8 cellular contexts compared by ENCODE assay signal in the genomic region with DNA sequence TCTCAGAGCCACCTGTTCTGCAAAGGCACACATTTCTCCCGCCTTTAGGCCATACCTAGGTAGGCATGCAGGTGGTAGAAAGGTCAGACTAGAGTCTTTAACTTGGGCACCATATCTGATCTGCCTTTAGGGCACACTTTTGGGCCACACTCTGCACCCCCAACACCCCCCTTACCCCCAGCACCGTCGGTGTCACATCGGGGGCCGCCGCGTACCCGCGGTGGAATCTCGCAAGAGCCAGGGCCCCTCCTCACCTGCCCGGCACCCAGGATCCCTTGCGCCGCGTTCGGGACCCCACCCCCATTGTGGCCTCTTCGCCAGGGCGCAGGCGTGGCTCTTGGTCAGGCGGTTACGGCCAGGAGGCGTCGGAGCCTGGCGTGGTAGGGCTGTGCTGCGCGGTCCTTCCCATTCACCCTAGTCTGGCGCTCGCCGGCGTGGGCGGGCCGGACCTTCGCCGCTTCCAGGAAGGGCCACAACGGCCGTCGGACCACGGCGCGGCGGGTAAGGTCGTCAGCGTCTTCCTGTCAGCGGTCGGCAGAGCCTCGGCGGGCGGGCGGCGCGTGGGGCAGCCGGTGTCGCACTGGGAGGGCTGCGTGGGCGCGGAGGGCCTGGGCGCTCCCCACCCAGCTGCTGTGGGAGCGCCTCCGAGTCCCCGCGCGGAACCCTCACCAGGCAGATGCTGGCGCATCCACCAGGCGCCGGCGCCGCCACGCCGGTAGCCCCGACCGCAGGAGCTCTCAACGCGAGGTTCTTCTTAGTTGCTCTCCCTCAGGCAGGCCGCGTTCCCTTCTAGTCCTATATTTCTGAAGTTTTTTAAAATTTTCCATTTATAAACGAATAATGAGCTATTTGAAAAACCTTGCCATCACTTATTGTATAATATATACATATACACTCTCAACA. TPM values are rescaled to one million over a fixed set of nuclear protein-coding genes. Genes with fewer than 3 reads are reported as not detected.
DNase-seq lines count a peak whose midpoint lies in the region; ATAC-seq, FAIRE-seq and TF ChIP-seq lines count a peak whose summit lies in the region.

A gene (plus strand): TSS at position 341 of the 903 bp plus-strand sequence. CDS start 23,028 bp downstream, outside the sequence.

- TF ChIP-seq CTCF in BJ (IDR thresholded peaks at IDR 0.05; ENCODE audit: insufficient read depth, low read depth, low read length) = no peak
- TF ChIP-seq CTCF in HepG2 (CRISPR knock-in tag; IDR thresholded peaks at IDR 0.05) = peak; percentile 39

- H4K20me1 ChIP-seq in HepG2 (ENCODE audit: insufficient read depth, low read length) = no peaks in the 10 kb centered on the region

- H3K27me3 ChIP-seq in BJ (ENCODE audit: control insufficient read depth, insufficient read depth, low read length) (no peaks in the 10 kb centered on the region), MG63 (no peaks in the 10 kb centered on the region), HepG2 (ENCODE audit: control insufficient read depth in 1 of 2, insufficient read depth in 2 of 2, low read length in 2 of 2) (no peaks in the 10 kb centered on the region)

- H3K4me3 ChIP-seq in BJ (ENCODE audit: low read depth, low read length) (peak within 1 kb of the TSS; percentile 60), MG63 (peak within 1 kb of the TSS; percentile 65), SK-N-MC (peak within 1 kb of the TSS; percentile 60), HepG2 (replicated peaks in 1 of 3; ENCODE audit: insufficient read depth in 1 of 3, low read depth in 2 of 3, low read length in 3 of 3) (peak within 1 kb of the TSS; percentile 61 to 78 (median 75))

- WGBS in HepG2 (ENCODE audit: low lambda C conversion rate) = 0% methylated on average over 13 of the region's 75 CpGs

- peak within 1 kb of the TSS; percentile 20 for H2AFZ ChIP-seq in HepG2 (ENCODE audit: low read length)

- TF ChIP-seq POLR2A in GM18951 (IDR thresholded peaks at IDR 0.05; ENCODE audit: extremely low read depth, insufficient read depth, insufficient read length) = peak; percentile 30
- peak; percentile 54 to 90; a peak in 3 of 4 replicates for TF ChIP-seq POLR2A in HepG2 (IDR thresholded peaks at IDR 0.05; ENCODE audit: insufficient read depth in 1 of 2, low read depth in 2 of 2, low read length in 2 of 2)

- no TSS peak for BruUV-seq in HepG2 (replicated peaks; lab: Mats Ljungman, UMichigan)

- FAIRE-seq in HepG2 (lab: Jason Lieb, UNC) = no peak

- peak; percentile 17 for DNase-seq in BJ (ENCODE audit: low read depth)
- peak; percentile 94 for DNase-seq in MG63
- DNase-seq in SK-N-MC (ENCODE audit: low read depth, low spot score) = no peak
- DNase-seq in dermis microvascular lymphatic vessel endothelial cell (ENCODE audit: low read depth in 2 of 2) = peak; percentile 35 to 69
- DNase-seq in HepG2 (ENCODE audit: low spot score) = peak; percentile 71
- DNase-seq in stimulated activated naive CD8-positive, alpha-beta T cell treated with anti-CD3 and anti-CD28 coated beads, Interleukin-15, amount 100 ng/mL, for 72 hours = peak; percentile 16 to 27

- TF ChIP-seq EP300 in HepG2 (IDR thresholded peaks at IDR 0.05; ENCODE audit: low read depth in 2 of 2, low read length in 2 of 2) (no peak), HepG2 (CRISPR knock-in tag; IDR thresholded peaks at IDR 0.05; ENCODE audit: borderline replicate concordance) (no peak)

- H3K27ac ChIP-seq in SK-N-MC (no peak within 1 kb of the TSS), HepG2 (ENCODE audit: extremely low read length, insufficient read depth, low read length) (peak within 1 kb of the TSS; percentile 70)

- TF ChIP-seq RAD21 in HepG2 (CRISPR knock-in tag; IDR thresholded peaks at IDR 0.05) = no peak; the same call in 1 of the 2 replicates

- ATAC-seq in HepG2 (peak; percentile 100), HG02588 (IDR thresholded peaks at IDR 0.05; ENCODE audit: unreplicated experiment) (no peak)
- peak; percentile 79 for ATAC-seq in stimulated activated naive CD8-positive, alpha-beta T cell treated with anti-CD3 and anti-CD28 coated beads, Interleukin-15, amount 100 ng/mL, for 72 hours

- peaks cover 28% of the 10 kb centered on the region for H3K27me3 Mint-ChIP-seq in stimulated activated naive CD8-positive, alpha-beta T cell treated with anti-CD3 and anti-CD28 coated beads, Interleukin-15, amount 100 ng/mL, for 72 hours

- H3K4me2 ChIP-seq in HepG2 (ENCODE audit: low read depth, low read length) = peak within 1 kb of the TSS; percentile 80

- CTCF ChIA-PET in BJ (lab: Yijun Ruan, JAX) (interaction anchor here (0.7 to 0.8 kb wide), 2 partner anchors 29 to 270 kb away, joined by 3 read pairs; no protein-coding TSS in a partner anchor), HepG2 (lab: Yijun Ruan, JAX; ENCODE audit: low intra/inter-chr PET ratio, low total read pairs) (no interaction called here)

- intact Hi-C loops in HepG2 (cut with micrococcal nuclease; ENCODE audit: unreplicated experiment) = loop anchor here (2.0 to 5.0 kb wide), 2 partner anchors 17 to 812 kb away; no protein-coding TSS in a partner anchor

- H3K4me3 Mint-ChIP-seq in stimulated activated naive CD8-positive, alpha-beta T cell treated with anti-CD3 and anti-CD28 coated beads, Interleukin-15, amount 100 ng/mL, for 72 hours = peak within 1 kb of the TSS; percentile 53 to 78

- H3K9ac ChIP-seq in SK-N-MC (ENCODE audit: insufficient read length) (no peak within 1 kb of the TSS), HepG2 (ENCODE audit: insufficient read depth, low read depth, low read length) (peak within 1 kb of the TSS; percentile 78)

- H3K9me3 ChIP-seq in MG63 = peaks cover 19% of the 10 kb centered on the region
- H3K9me3 ChIP-seq in SK-N-MC (ENCODE audit: low read depth, low read length) = 0 out of 2 replicates have a peak, but pooled peaks cover 11% of the 10 kb centered on the region
- H3K9me3 ChIP-seq in HepG2 (ENCODE audit: low read length) = peaks cover 27% of the 10 kb centered on the region

- peaks cover 6% of the 10 kb centered on the region for H3K4me1 Mint-ChIP-seq in stimulated activated naive CD8-positive, alpha-beta T cell treated with anti-CD3 and anti-CD28 coated beads, Interleukin-15, amount 100 ng/mL, for 72 hours

- peak within 1 kb of the TSS in 1 of 2 donors; percentile 19 for H3K27ac Mint-ChIP-seq in stimulated activated naive CD8-positive, alpha-beta T cell treated with anti-CD3 and anti-CD28 coated beads, Interleukin-15, amount 100 ng/mL, for 72 hours

- peaks cover 13 to 30% of the 10 kb centered on the region in 2 donors for H3K9me3 Mint-ChIP-seq in stimulated activated naive CD8-positive, alpha-beta T cell treated with anti-CD3 and anti-CD28 coated beads, Interleukin-15, amount 100 ng/mL, for 72 hours

- POLR2A ChIA-PET in BJ (lab: Charles Lee) (no interaction called here), HepG2 (lab: Yijun Ruan, JAX) (interaction anchor here (1.1 to 1.5 kb wide), 2 partner anchors 10 to 16 kb away, joined by 4 to 11 read pairs; no protein-coding TSS in a partner anchor)

- H3K36me3 ChIP-seq in BJ (ENCODE audit: control insufficient read depth, insufficient read depth, low read length) (no peaks in the 10 kb centered on the region), MG63 (no peaks in the 10 kb centered on the region), SK-N-MC (ENCODE audit: insufficient read depth, low read length) (no peaks in the 10 kb centered on the region), HepG2 (replicated peaks in 1 of 2; ENCODE audit: control insufficient read depth in 1 of 2, insufficient read depth in 2 of 2, low read length in 2 of 2) (no peaks in the 10 kb centered on the region)

- 0 out of 2 replicates have a peak, but pooled peaks cover 4% of the 10 kb centered on the region for H3K4me1 ChIP-seq in HepG2 (ENCODE audit: insufficient read depth, low read length)

- H3K79me2 ChIP-seq in HepG2 (ENCODE audit: insufficient read depth, low read length) = peaks cover 14% of the 10 kb centered on the region

- in situ Hi-C loops in GM18951 (cut with MboI; ENCODE audit: low sequenced_read_pairs, unreplicated experiment) = no loop called here
- in situ Hi-C loops in HepG2 (cut with HindIII; ENCODE audit: extremely low pct_ligation_motif_present, low pct_unique_long_range_greater_than_20kb) = loop anchor here (10.0 kb wide), 2 partner anchors 285 to 415 kb away; no protein-coding TSS in a partner anchor

TF ChIP-seq in HepG2, 621 proteins besides CTCF, POLR2A, EP300 and RAD21 (continues in another document):
- TF ChIP-seq ZBTB8A (CRISPR knock-in tag; IDR thresholded peaks at IDR 0.05; ENCODE audit: borderline replicate concordance, low read depth) (0 out of 2 replicates have a peak, but pooled peaks have one; percentile 28), ZSCAN12 (CRISPR knock-in tag; IDR thresholded peaks at IDR 0.05) (peak; percentile 83; the same call in 1 of the 2 replicates)

RNA-seq across cellular contexts. Expression of the gene that starts here (rescaled TPM):
- polyA plus RNA-seq in BJ (2011; rRNA removed) = 1.6 and 4.1 TPM in 2 replicates
- polyA minus RNA-seq in BJ (2011; rRNA and poly(A)+ RNA removed) = 0.51 and 0.62 TPM in 2 replicates
- 40.5 and 41.6 TPM in 2 replicates for total RNA-seq in MG63 (2014; rRNA removed; shearing (Covaris generic); ENCODE audit: low replicate concordance)
- total RNA-seq in dermis microvascular lymphatic vessel endothelial cell = 3.7 and 4.6 TPM in 2 replicates
- 19.0 and 27.5 TPM in 2 replicates for total RNA-seq in HepG2 (2016; rRNA removed; fragmentation: Illumina TruSeq; extraction: Trizol)
- 89.8 and 97.8 TPM in 2 replicates for total RNA-seq in HepG2 (2016; cell fraction: cytosol; rRNA removed; fragmentation: Illumina TruSeq; extraction: Trizol; ENCODE audit: low read depth)
- 20.4 and 26.4 TPM in 2 replicates for total RNA-seq in HepG2 (2016; cell fraction: insoluble cytoplasmic fraction; rRNA removed; fragmentation: Illumina TruSeq; extraction: Trizol)
- 57.2 and 72.0 TPM in 2 replicates for total RNA-seq in HepG2 (2016; cell fraction: membrane; rRNA removed; fragmentation: Illumina TruSeq; extraction: Trizol)
- 54.9 and 56.5 TPM in 2 replicates for total RNA-seq in HepG2 (2016; cell fraction: nucleus; rRNA removed; fragmentation: Illumina TruSeq; extraction: Trizol)
- polyA plus RNA-seq in HepG2 (2011; rRNA removed) = 4.5 and 5.8 TPM in 2 replicates
- 1.4 and 2.3 TPM in 2 replicates for polyA plus RNA-seq in HepG2 (2011; cell fraction: cytosol; rRNA removed)
- 6.6 and 9.8 TPM in 2 replicates for polyA plus RNA-seq in HepG2 (2011; cell fraction: nucleus; rRNA removed)
- polyA plus RNA-seq in HepG2 (2012) = 6.8 and 8.4 TPM in 2 replicates
- polyA plus RNA-seq in HepG2 (2016; cell fraction: cytosol; fragmentation: Illumina TruSeq; extraction: Trizol; ENCODE audit: low read depth) = 1.5 and 2.7 TPM in 2 replicates
- 10.6 and 11.2 TPM in 2 replicates for polyA plus RNA-seq in HepG2 (2016; cell fraction: insoluble cytoplasmic fraction; fragmentation: Illumina TruSeq; extraction: Trizol; ENCODE audit: low read depth)
- polyA plus RNA-seq in HepG2 (2016; cell fraction: membrane; fragmentation: Illumina TruSeq; extraction: Trizol; ENCODE audit: low read depth) = 2.6 TPM in 2 replicates
- 21.1 and 25.8 TPM in 2 replicates for polyA plus RNA-seq in HepG2 (2016; cell fraction: nucleus; fragmentation: Illumina TruSeq; extraction: Trizol; ENCODE audit: insufficient read depth, low read depth)
- 1.7 and 12.5 TPM in 2 replicates for polyA minus RNA-seq in HepG2 (2011; rRNA and poly(A)+ RNA removed; ENCODE audit: low replicate concordance)
- 7.6 and 8.9 TPM in 2 replicates for polyA minus RNA-seq in HepG2 (2011; cell fraction: cytosol; rRNA and poly(A)+ RNA removed)
- 68.9 and 95.5 TPM in 2 replicates for polyA minus RNA-seq in HepG2 (2011; cell fraction: nucleus; rRNA and poly(A)+ RNA removed)
